1 cellular context compared by ENCODE assay signal in genomic region chr2:17621781-17622180, GRCh38.
TF ChIP-seq lines count a peak whose summit lies in the region.

No MANE protein-coding gene starts in this region.

TF ChIP-seq in SK-N-SH treated with all-trans-retinoic acid at 6 μM for 48 hours, 23 proteins besides CTCF, POLR2A, EP300 and RAD21 (continued from another document):
- no peak for TF ChIP-seq ZNF70 (CRISPR knock-in tag; IDR thresholded peaks at IDR 0.05)
- no peak for TF ChIP-seq TOX (CRISPR knock-in tag; IDR thresholded peaks at IDR 0.05; ENCODE audit: borderline replicate concordance)
- TF ChIP-seq ZFP3 (CRISPR knock-in tag; IDR thresholded peaks at IDR 0.05): no peak
- no peak for TF ChIP-seq ISL1 (CRISPR knock-in tag; IDR thresholded peaks at IDR 0.05)
- no peak for TF ChIP-seq OSR1 (CRISPR knock-in tag; IDR thresholded peaks at IDR 0.05)
- TF ChIP-seq ZNF8 (CRISPR knock-in tag; IDR thresholded peaks at IDR 0.05): no peak
- TF ChIP-seq BACH2 (CRISPR knock-in tag; IDR thresholded peaks at IDR 0.05; ENCODE audit: borderline replicate concordance): no peak
TF ChIP-seq in SK-N-SH treated with all-trans-retinoic acid at 6 μM for 48 hours: peak in this region for 0.
